In the genomic region with DNA sequence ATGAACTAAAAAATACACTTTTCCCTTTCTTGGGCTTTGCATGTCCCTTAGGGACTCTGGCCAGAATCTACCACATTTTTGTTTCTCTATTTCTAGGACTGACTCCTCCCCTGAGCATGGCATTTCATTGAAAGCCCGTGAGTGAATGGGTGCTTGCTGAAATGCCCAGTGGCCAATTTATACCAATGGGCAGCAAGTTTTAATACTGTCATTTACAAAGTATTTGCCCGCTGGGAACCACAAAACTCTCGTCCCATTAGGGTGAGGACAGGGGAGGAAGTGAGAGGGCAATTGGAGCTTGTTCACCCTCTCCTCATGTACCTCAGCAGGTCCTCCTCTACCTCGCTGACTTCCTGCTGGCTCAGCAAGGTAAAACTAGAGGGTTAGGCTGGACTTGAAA, we compare ENCODE assay signal across 1 cellular context.
TF ChIP-seq lines count a peak whose summit lies in the region.

No MANE protein-coding gene starts in this region.

TF ChIP-seq in endothelial cell of umbilical vein, 7 proteins besides CTCF, POLR2A, EP300 and RAD21:
- TF ChIP-seq GATA2 (IDR thresholded peaks at IDR 0.05; ENCODE audit: insufficient read depth, insufficient read length, low read depth, low read length) (no peak), JUN (IDR thresholded peaks at IDR 0.05; ENCODE audit: borderline replicate concordance, insufficient read depth, insufficient read length, low read depth) (no peak), FOS (IDR thresholded peaks at IDR 0.05; ENCODE audit: borderline replicate concordance, insufficient read depth, low read length) (no peak), MYC (IDR thresholded peaks at IDR 0.05; ENCODE audit: low read depth, low read length) (no peak), POLR2AphosphoS5 (IDR thresholded peaks at IDR 0.05; ENCODE audit: insufficient read depth, low read depth, low read length) (no peak), EZH2 (IDR thresholded peaks at IDR 0.05; ENCODE audit: borderline replicate concordance, low read depth, low read length, severe bottlenecking) (no peak)
- TF ChIP-seq, protein P1, sequence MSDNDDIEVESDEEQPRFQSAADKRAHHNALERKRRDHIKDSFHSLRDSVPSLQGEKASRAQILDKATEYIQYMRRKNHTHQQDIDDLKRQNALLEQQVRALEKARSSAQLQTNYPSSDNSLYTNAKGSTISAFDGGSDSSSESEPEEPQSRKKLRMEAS (IDR thresholded peaks at IDR 0.05; ENCODE audit: insufficient read depth, insufficient read length), result no peak
TF ChIP-seq in endothelial cell of umbilical vein: peak in this region for 0.
